Comparison of ENCODE assay signal across 8 cellular contexts in genomic region chr22:18573483-18574164, GRCh38. TPM values are rescaled to one million over a fixed set of nuclear protein-coding genes. Genes with fewer than 3 reads are reported as not detected.
"Had no signal": no experiment of that assay in that cellular context is flagged by ENCODE, and none has a peak within 500 bp of the region (broad histone marks: within the 10 kb centered on the region; RNA-seq: fewer than 3 reads in every experiment).

No MANE protein-coding gene starts in this region.

RNA-seq across cellular contexts. Expression of gene TMEM191B, which starts 46.0 kb away (rescaled TPM):
- total RNA-seq: MCF 10A had no signal

RNA-seq across cellular contexts. Expression of gene GGTLC3, which starts 55.7 kb away (rescaled TPM):
- total RNA-seq: activated CD8-positive, alpha-beta T cell treated with anti-CD3 and anti-CD28 coated beads, Interleukin-2, amount 10 ng/mL, durations not matched to agents 7 days and 5 days; activated naive CD4-positive, alpha-beta T cell treated with anti-CD3 and anti-CD28 coated beads, Interleukin-2, amount 50 U/mL, for 72 hours; activated T-helper 2 cell treated with anti-CD3 and anti-CD28 coated beads, Interferon-gamma antibody, Interleukin-2, Interleukin-4, amounts not matched to agents 10 μg/mL and 5 μg/mL and 100 μg/mL, durations not matched to agents 14 hours and 24 hours and 36 hours; adrenal gland; MCF 10A; OCI-LY7; PC-9; Right ventricle myocardium superior had no signal
